16 cellular contexts compared by ENCODE assay signal in genomic region chr2:95029898-95030341, GRCh38. TPM values are rescaled to one million over a fixed set of nuclear protein-coding genes. Genes with fewer than 3 reads are reported as not detected.
DNase-seq lines count a peak whose midpoint lies in the region; ATAC-seq and TF ChIP-seq lines count a peak whose summit lies in the region.
"Had no signal": no experiment of that assay in that cellular context is flagged by ENCODE, and none has a peak within 500 bp of the region (broad histone marks: within the 10 kb centered on the region; RNA-seq: fewer than 3 reads in every experiment).

No MANE protein-coding gene starts in this region.

- H3K27me3 Mint-ChIP-seq in activated T-cell treated with anti-CD3 and anti-CD28 coated beads, Interleukin-2, amount 50 U/mL, for 72 hours (ENCODE audit: low read depth), result no peaks in the 10 kb centered on the region
- no peaks in the 10 kb centered on the region for H3K27me3 Mint-ChIP-seq in activated T-cell treated with anti-CD3 and anti-CD28 coated beads, Interleukin-2, amount 50 U/mL, for 24 hours
- peaks cover 51% of the 10 kb centered on the region for H3K27me3 Mint-ChIP-seq in stimulated activated memory B cell treated with anti-CD40 and anti-IgM and Interleukin-4, amounts not matched to agents 10 μg/mL and 1 μg/mL and 100 μg/mL, for 72 hours

- H3K4me3 ChIP-seq in hepatocyte (no peak overlapping the region), left ventricle myocardium inferior (no peak overlapping the region)
- H3K4me3 ChIP-seq: prostate gland, SJCRH30 had no signal

- 75% methylated on average over 4 of the region's 4 CpGs for WGBS in hepatocyte (ENCODE audit: low lambda C conversion rate, missing lambda C conversion rate)

- no peak for ATAC-seq in activated T-cell treated with anti-CD3 and anti-CD28 coated beads, Interleukin-2, amount 50 U/mL, for 72 hours (replicated peaks in 1 of 2)
- ATAC-seq in stimulated activated memory B cell treated with anti-CD40 and anti-IgM and Interleukin-4, amounts not matched to agents 10 μg/mL and 1 μg/mL and 100 μg/mL, for 72 hours, result peak; percentile 42
- no peak for ATAC-seq in GM19023 (IDR thresholded peaks at IDR 0.05; ENCODE audit: unreplicated experiment)
- ATAC-seq: left lobe of liver had no signal

- peak overlapping the region; percentile 25 for H3K27ac Mint-ChIP-seq in activated T-cell treated with anti-CD3 and anti-CD28 coated beads, Interleukin-2, amount 50 U/mL, for 72 hours
- no peak overlapping the region for H3K27ac Mint-ChIP-seq in activated T-cell treated with anti-CD3 and anti-CD28 coated beads, Interleukin-2, amount 50 U/mL, for 24 hours
- no peak overlapping the region for H3K27ac Mint-ChIP-seq in stimulated activated memory B cell treated with anti-CD40 and anti-IgM and Interleukin-4, amounts not matched to agents 10 μg/mL and 1 μg/mL and 100 μg/mL, for 72 hours
- H3K27ac Mint-ChIP-seq: dendritic cell treated with granulocyte-macrophage colony-stimulating factor and Interleukin-4, amounts not matched to agents 40 ng/mL and 50 ng/mL, for 4 days; stimulated activated naive CD8-positive, alpha-beta T cell treated with anti-CD3 and anti-CD28 coated beads, Interleukin-15, Interleukin-2, amounts not matched to agents 100 ng/mL and 50 ng/mL, for 24 hours had no signal

- H4K20me1 ChIP-seq in hepatocyte (ENCODE audit: insufficient read depth, poor library complexity, severe bottlenecking), result no peaks in the 10 kb centered on the region

- H3K4me3 Mint-ChIP-seq in activated T-cell treated with anti-CD3 and anti-CD28 coated beads, Interleukin-2, amount 50 U/mL, for 72 hours, result no peak overlapping the region
- H3K4me3 Mint-ChIP-seq in activated T-cell treated with anti-CD3 and anti-CD28 coated beads, Interleukin-2, amount 50 U/mL, for 24 hours, result no peak overlapping the region
- H3K4me3 Mint-ChIP-seq in stimulated activated memory B cell treated with anti-CD40 and anti-IgM and Interleukin-4, amounts not matched to agents 10 μg/mL and 1 μg/mL and 100 μg/mL, for 72 hours, result no peak overlapping the region
- H3K4me3 Mint-ChIP-seq: dendritic cell treated with granulocyte-macrophage colony-stimulating factor and Interleukin-4, amounts not matched to agents 40 ng/mL and 50 ng/mL, for 4 days; stimulated activated naive CD8-positive, alpha-beta T cell treated with anti-CD3 and anti-CD28 coated beads, Interleukin-15, Interleukin-2, amounts not matched to agents 100 ng/mL and 50 ng/mL, for 24 hours had no signal

- H3K36me3 Mint-ChIP-seq in activated T-cell treated with anti-CD3 and anti-CD28 coated beads, Interleukin-2, amount 50 U/mL, for 72 hours (ENCODE audit: insufficient read depth in 2 of 2), result peaks cover 0 to 2% of the 10 kb centered on the region in 2 donors
- peaks cover 5% of the 10 kb centered on the region for H3K36me3 Mint-ChIP-seq in activated T-cell treated with anti-CD3 and anti-CD28 coated beads, Interleukin-2, amount 50 U/mL, for 24 hours (ENCODE audit: low read depth)
- H3K36me3 Mint-ChIP-seq in stimulated activated memory B cell treated with anti-CD40 and anti-IgM and Interleukin-4, amounts not matched to agents 10 μg/mL and 1 μg/mL and 100 μg/mL, for 72 hours, result no peaks in the 10 kb centered on the region

- intact Hi-C loops in left ventricle myocardium inferior (cut with micrococcal nuclease), result loop anchor here (10.0 kb wide), 1 partner anchor 85 kb away; no protein-coding TSS in a partner anchor

- H2AFZ ChIP-seq in hepatocyte, result no peak overlapping the region

- H3K27ac ChIP-seq in hepatocyte, result no peak overlapping the region
- H3K27ac ChIP-seq in left ventricle myocardium inferior (replicated peaks), result no peak overlapping the region
- H3K27ac ChIP-seq: prostate gland, SJCRH30 had no signal

- no peaks in the 10 kb centered on the region for H3K9me3 Mint-ChIP-seq in activated T-cell treated with anti-CD3 and anti-CD28 coated beads, Interleukin-2, amount 50 U/mL, for 72 hours
- H3K9me3 Mint-ChIP-seq in activated T-cell treated with anti-CD3 and anti-CD28 coated beads, Interleukin-2, amount 50 U/mL, for 24 hours, result no peaks in the 10 kb centered on the region
- no peaks in the 10 kb centered on the region for H3K9me3 Mint-ChIP-seq in stimulated activated memory B cell treated with anti-CD40 and anti-IgM and Interleukin-4, amounts not matched to agents 10 μg/mL and 1 μg/mL and 100 μg/mL, for 72 hours
- H3K9me3 Mint-ChIP-seq: dendritic cell treated with granulocyte-macrophage colony-stimulating factor and Interleukin-4, amounts not matched to agents 40 ng/mL and 50 ng/mL, for 4 days; stimulated activated naive CD8-positive, alpha-beta T cell treated with anti-CD3 and anti-CD28 coated beads, Interleukin-15, Interleukin-2, amounts not matched to agents 100 ng/mL and 50 ng/mL, for 24 hours had no signal

- no peaks in the 10 kb centered on the region for H3K9me2 ChIP-seq in hepatocyte (replicated peaks; ENCODE audit: insufficient read depth)

- TF ChIP-seq CTCF in hepatocyte (IDR thresholded peaks at IDR 0.05; ENCODE audit: poor library complexity), result no peak
- TF ChIP-seq CTCF in left ventricle myocardium inferior (IDR thresholded peaks at IDR 0.05; ENCODE audit: borderline replicate concordance), result no peak

- no peaks in the 10 kb centered on the region for H3K36me3 ChIP-seq in hepatocyte (replicated peaks; ENCODE audit: insufficient read depth, low read depth)
- H3K36me3 ChIP-seq in left ventricle myocardium inferior, result no peaks in the 10 kb centered on the region
- H3K36me3 ChIP-seq: prostate gland, SJCRH30 had no signal

- no peaks in the 10 kb centered on the region for H3K4me1 ChIP-seq in hepatocyte (ENCODE audit: insufficient read depth)
- H3K4me1 ChIP-seq in left ventricle myocardium inferior, result peaks cover 19% of the 10 kb centered on the region
- H3K4me1 ChIP-seq: SJCRH30 had no signal

- peaks cover 27% of the 10 kb centered on the region for H3K27me3 ChIP-seq in hepatocyte
- peaks cover 99% of the 10 kb centered on the region for H3K27me3 ChIP-seq in left ventricle myocardium inferior (ENCODE audit: low read depth)

- H3K9me3 ChIP-seq in hepatocyte (ENCODE audit: low read depth) (no peaks in the 10 kb centered on the region), left ventricle myocardium inferior (replicated peaks) (no peaks in the 10 kb centered on the region)
- H3K9me3 ChIP-seq: prostate gland, SJCRH30 had no signal

- no peak for DNase-seq in activated T-cell treated with anti-CD3 and anti-CD28 coated beads, Interleukin-2, amount 50 U/mL, for 72 hours
- no peak for DNase-seq in activated T-cell treated with anti-CD3 and anti-CD28 coated beads, Interleukin-2, amount 50 U/mL, for 24 hours
- peak; percentile 71 for DNase-seq in MV-4-11 (lab: John Stamatoyannopoulos, UW)
- DNase-seq in foreskin melanocyte, result peak; percentile 50
- DNase-seq in hepatocyte (ENCODE audit: low spot score), result no peak
- DNase-seq in left ventricle myocardium inferior, result no peak
- DNase-seq: activated effector memory CD4-positive, alpha-beta T cell treated with Interleukin-2 at 50 U/mL for 16 hours; NCI-H146; NCI-H510A; SJCRH30 had no signal

- no peaks in the 10 kb centered on the region for H3K79me2 ChIP-seq in hepatocyte

- H3K4me2 ChIP-seq in hepatocyte, result no peak overlapping the region

- H3K4me1 Mint-ChIP-seq in activated T-cell treated with anti-CD3 and anti-CD28 coated beads, Interleukin-2, amount 50 U/mL, for 72 hours (ENCODE audit: low read depth), result peaks cover 63% of the 10 kb centered on the region
- H3K4me1 Mint-ChIP-seq in activated T-cell treated with anti-CD3 and anti-CD28 coated beads, Interleukin-2, amount 50 U/mL, for 24 hours (ENCODE audit: low read depth), result peaks cover 80% of the 10 kb centered on the region
- peaks cover 8% of the 10 kb centered on the region for H3K4me1 Mint-ChIP-seq in stimulated activated memory B cell treated with anti-CD40 and anti-IgM and Interleukin-4, amounts not matched to agents 10 μg/mL and 1 μg/mL and 100 μg/mL, for 72 hours

RNA-seq across cellular contexts. Expression of gene MAL, which starts 4.4 kb away (rescaled TPM):
- 10 to 100 TPM; 92.6 to 93.8 TPM for total RNA-seq in activated T-cell treated with anti-CD3 and anti-CD28 coated beads, Interleukin-2, amount 50 U/mL, for 72 hours
- 1.4 TPM in 1 of 2 replicates, not detected in the other for total RNA-seq in hepatocyte
- polyA plus RNA-seq in hepatocyte, result not detected in 2 replicates
- total RNA-seq in left ventricle myocardium inferior, result 4.4 TPM
- total RNA-seq: SJCRH30 had no signal

Comparison
In these comparisons a context has a peak if more than half of its experiments do, and no peak if none do; other contexts are left out.
1. DNase-seq: peak in MV-4-11 (single experiment) and foreskin melanocyte (single experiment); none in activated T-cell treated with anti-CD3 and anti-CD28 coated beads, Interleukin-2, amount 50 U/mL, for 72 hours (0 of 2), activated T-cell treated with anti-CD3 and anti-CD28 coated beads, Interleukin-2, amount 50 U/mL, for 24 hours (single experiment), hepatocyte (single experiment) and left ventricle myocardium inferior (single experiment).
2. RNA of gene MAL, which starts 4.4 kb away (total RNA-seq): 92.6 to 93.8 TPM in activated T-cell treated with anti-CD3 and anti-CD28 coated beads, Interleukin-2, amount 50 U/mL, for 72 hours; 4.4 TPM in left ventricle myocardium inferior (single experiment) and 1.4 TPM in hepatocyte; every median in the first group is over 10 times any median in the second.